In genomic region chr14:21302013-21302857, GRCh38 we compare ENCODE assay signal across 1 cellular context.
A peak's percentile ranks its signal among the peaks of the same experiment; 100 is the strongest.
TF ChIP-seq lines count a peak whose summit lies in the region.

No MANE protein-coding gene starts in this region.

TF ChIP-seq in HepG2, 621 proteins besides CTCF, POLR2A, EP300 and RAD21 (continued from another document and continues in another):
- TF ChIP-seq, protein P1, sequence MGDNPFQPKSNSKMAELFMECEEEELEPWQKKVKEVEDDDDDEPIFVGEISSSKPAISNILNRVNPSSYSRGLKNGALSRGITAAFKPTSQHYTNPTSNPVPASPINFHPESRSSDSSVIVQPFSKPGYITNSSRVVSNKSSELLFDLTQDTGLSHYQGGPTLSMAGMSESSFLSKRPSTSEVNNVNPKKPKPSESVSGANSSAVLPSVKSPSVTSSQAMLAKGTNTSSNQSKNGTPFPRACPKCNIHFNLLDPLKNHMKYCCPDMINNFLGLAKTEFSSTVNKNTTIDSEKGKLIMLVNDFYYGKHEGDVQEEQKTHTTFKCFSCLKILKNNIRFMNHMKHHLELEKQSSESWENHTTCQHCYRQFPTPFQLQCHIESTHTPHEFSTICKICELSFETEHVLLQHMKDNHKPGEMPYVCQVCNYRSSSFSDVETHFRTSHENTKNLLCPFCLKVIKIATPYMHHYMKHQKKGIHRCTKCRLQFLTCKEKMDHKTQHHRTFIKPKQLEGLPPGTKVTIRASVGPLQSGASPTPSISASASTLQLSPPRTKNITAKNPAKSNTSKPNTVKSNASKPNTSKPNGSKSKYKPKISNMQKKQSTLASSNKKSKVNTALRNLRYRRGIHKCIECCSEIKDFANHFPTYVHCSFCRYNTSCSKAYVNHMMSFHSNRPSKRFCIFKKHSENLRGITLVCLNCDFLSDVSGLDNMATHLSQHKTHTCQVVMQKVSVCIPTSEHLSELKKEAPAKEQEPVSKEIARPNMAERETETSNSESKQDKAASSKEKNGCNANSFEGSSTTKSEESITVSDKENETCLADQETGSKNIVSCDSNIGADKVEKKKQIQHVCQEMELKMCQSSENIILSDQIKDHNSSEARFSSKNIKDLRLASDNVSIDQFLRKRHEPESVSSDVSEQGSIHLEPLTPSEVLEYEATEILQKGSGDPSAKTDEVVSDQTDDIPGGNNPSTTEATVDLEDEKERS (CRISPR knock-in tag; IDR thresholded peaks at IDR 0.05): peak; percentile 51; the same call in 1 of the 2 replicates
- peak; percentile 32; the same call in 1 of the 2 replicates for TF ChIP-seq TCF7 (IDR thresholded peaks at IDR 0.05; ENCODE audit: low read depth)
- 0 out of 2 replicates have a peak, but pooled peaks have one; percentile 22 for TF ChIP-seq FOXP4 (CRISPR knock-in tag; IDR thresholded peaks at IDR 0.05)
- no peak for TF ChIP-seq SIX1 (CRISPR knock-in tag; IDR thresholded peaks at IDR 0.05; ENCODE audit: borderline replicate concordance)
- TF ChIP-seq ZNF879 (CRISPR knock-in tag; IDR thresholded peaks at IDR 0.05): no peak
- TF ChIP-seq NFIB (CRISPR knock-in tag; IDR thresholded peaks at IDR 0.05; ENCODE audit: borderline replicate concordance): no peak
- TF ChIP-seq TEF (CRISPR knock-in tag; IDR thresholded peaks at IDR 0.05): no peak
- no peak for TF ChIP-seq KLF12 (CRISPR knock-in tag; IDR thresholded peaks at IDR 0.05; ENCODE audit: borderline replicate concordance)
- TF ChIP-seq KLF11 (CRISPR knock-in tag; IDR thresholded peaks at IDR 0.05): no peak
- TF ChIP-seq NR2F1 (CRISPR knock-in tag; IDR thresholded peaks at IDR 0.05): peak; percentile 18 to 54; a peak in 2 of 4 replicates
- TF ChIP-seq BHLHE40 (IDR thresholded peaks at IDR 0.05; ENCODE audit: low read length): no peak
- TF ChIP-seq HNF4G (IDR thresholded peaks at IDR 0.05; ENCODE audit: borderline replicate concordance, low read depth, low read length): peak; percentile 56; the same call in 1 of the 2 replicates
- no peak for TF ChIP-seq HNF4G (CRISPR knock-in tag; IDR thresholded peaks at IDR 0.05; ENCODE audit: borderline replicate concordance, low read depth)
- no peak for TF ChIP-seq NFYC (CRISPR knock-in tag; IDR thresholded peaks at IDR 0.05)
- no peak for TF ChIP-seq ZFP36 (IDR thresholded peaks at IDR 0.05; ENCODE audit: borderline replicate concordance, low read depth, low read length, partially characterized antibody)
- TF ChIP-seq, protein P2, sequence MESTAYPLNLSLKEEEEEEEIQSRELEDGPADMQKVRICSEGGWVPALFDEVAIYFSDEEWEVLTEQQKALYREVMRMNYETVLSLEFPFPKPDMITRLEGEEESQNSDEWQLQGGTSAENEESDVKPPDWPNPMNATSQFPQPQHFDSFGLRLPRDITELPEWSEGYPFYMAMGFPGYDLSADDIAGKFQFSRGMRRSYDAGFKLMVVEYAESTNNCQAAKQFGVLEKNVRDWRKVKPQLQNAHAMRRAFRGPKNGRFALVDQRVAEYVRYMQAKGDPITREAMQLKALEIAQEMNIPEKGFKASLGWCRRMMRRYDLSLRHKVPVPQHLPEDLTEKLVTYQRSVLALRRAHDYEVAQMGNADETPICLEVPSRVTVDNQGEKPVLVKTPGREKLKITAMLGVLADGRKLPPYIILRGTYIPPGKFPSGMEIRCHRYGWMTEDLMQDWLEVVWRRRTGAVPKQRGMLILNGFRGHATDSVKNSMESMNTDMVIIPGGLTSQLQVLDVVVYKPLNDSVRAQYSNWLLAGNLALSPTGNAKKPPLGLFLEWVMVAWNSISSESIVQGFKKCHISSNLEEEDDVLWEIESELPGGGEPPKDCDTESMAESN (CRISPR knock-in tag; conservative IDR thresholded peaks at IDR 0.05): 0 out of 2 replicates have a peak, but pooled peaks have one; percentile 10
- no peak for TF ChIP-seq ZBTB21 (CRISPR knock-in tag; IDR thresholded peaks at IDR 0.05)
- peak; percentile 58 for TF ChIP-seq PAXIP1 (CRISPR knock-in tag; conservative IDR thresholded peaks at IDR 0.05)
- no peak for TF ChIP-seq HOXA5 (CRISPR knock-in tag; IDR thresholded peaks at IDR 0.05)
- no peak for TF ChIP-seq FOXP1 (IDR thresholded peaks at IDR 0.05)
- peak; percentile 7; the same call in 1 of the 2 replicates for TF ChIP-seq FOXP1 (CRISPR knock-in tag; IDR thresholded peaks at IDR 0.05)
- no peak for TF ChIP-seq ZBTB34 (CRISPR knock-in tag; IDR thresholded peaks at IDR 0.05)
- TF ChIP-seq ZFP62 (CRISPR knock-in tag; IDR thresholded peaks at IDR 0.05): no peak
- TF ChIP-seq HNF1A (IDR thresholded peaks at IDR 0.05; ENCODE audit: low read depth): no peak
- no peak for TF ChIP-seq HNF1A (CRISPR knock-in tag; IDR thresholded peaks at IDR 0.05; ENCODE audit: borderline replicate concordance)
- TF ChIP-seq ZNF775 (CRISPR knock-in tag; IDR thresholded peaks at IDR 0.05; ENCODE audit: borderline replicate concordance): no peak
- peak; percentile 80; the same call in 1 of the 2 replicates for TF ChIP-seq NCOR1 (IDR thresholded peaks at IDR 0.05; ENCODE audit: borderline replicate concordance, low read length)
- TF ChIP-seq, protein P3, sequence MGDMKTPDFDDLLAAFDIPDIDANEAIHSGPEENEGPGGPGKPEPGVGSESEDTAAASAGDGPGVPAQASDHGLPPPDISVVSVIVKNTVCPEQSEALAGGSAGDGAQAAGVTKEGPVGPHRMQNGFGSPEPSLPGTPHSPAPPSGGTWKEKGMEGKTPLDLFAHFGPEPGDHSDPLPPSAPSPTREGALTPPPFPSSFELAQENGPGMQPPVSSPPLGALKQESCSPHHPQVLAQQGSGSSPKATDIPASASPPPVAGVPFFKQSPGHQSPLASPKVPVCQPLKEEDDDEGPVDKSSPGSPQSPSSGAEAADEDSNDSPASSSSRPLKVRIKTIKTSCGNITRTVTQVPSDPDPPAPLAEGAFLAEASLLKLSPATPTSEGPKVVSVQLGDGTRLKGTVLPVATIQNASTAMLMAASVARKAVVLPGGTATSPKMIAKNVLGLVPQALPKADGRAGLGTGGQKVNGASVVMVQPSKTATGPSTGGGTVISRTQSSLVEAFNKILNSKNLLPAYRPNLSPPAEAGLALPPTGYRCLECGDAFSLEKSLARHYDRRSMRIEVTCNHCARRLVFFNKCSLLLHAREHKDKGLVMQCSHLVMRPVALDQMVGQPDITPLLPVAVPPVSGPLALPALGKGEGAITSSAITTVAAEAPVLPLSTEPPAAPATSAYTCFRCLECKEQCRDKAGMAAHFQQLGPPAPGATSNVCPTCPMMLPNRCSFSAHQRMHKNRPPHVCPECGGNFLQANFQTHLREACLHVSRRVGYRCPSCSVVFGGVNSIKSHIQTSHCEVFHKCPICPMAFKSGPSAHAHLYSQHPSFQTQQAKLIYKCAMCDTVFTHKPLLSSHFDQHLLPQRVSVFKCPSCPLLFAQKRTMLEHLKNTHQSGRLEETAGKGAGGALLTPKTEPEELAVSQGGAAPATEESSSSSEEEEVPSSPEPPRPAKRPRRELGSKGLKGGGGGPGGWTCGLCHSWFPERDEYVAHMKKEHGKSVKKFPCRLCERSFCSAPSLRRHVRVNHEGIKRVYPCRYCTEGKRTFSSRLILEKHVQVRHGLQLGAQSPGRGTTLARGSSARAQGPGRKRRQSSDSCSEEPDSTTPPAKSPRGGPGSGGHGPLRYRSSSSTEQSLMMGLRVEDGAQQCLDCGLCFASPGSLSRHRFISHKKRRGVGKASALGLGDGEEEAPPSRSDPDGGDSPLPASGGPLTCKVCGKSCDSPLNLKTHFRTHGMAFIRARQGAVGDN (CRISPR knock-in tag; IDR thresholded peaks at IDR 0.05): no peak
- TF ChIP-seq HNF4A (CRISPR knock-in tag; IDR thresholded peaks at IDR 0.05): peak; percentile 67
- no peak for TF ChIP-seq NPAS2 (CRISPR knock-in tag; IDR thresholded peaks at IDR 0.05; ENCODE audit: borderline replicate concordance)
- peak; percentile 50 for TF ChIP-seq NR2F6 (IDR thresholded peaks at IDR 0.05)
- TF ChIP-seq NR2F6 (CRISPR knock-in tag; IDR thresholded peaks at IDR 0.05): peak; percentile 16; the same call in 1 of the 2 replicates
- TF ChIP-seq MEIS2 (CRISPR knock-in tag; IDR thresholded peaks at IDR 0.05): no peak
- no peak for TF ChIP-seq RCOR2 (CRISPR knock-in tag; IDR thresholded peaks at IDR 0.05)
- 0 out of 2 replicates have a peak, but pooled peaks have one; percentile 33 for TF ChIP-seq HDAC1 (CRISPR knock-in tag; IDR thresholded peaks at IDR 0.05)
- TF ChIP-seq E2F1 (CRISPR knock-in tag; IDR thresholded peaks at IDR 0.05): no peak
- peak; percentile 42; the same call in 1 of the 2 replicates for TF ChIP-seq CEBPG (CRISPR knock-in tag; IDR thresholded peaks at IDR 0.05)
